14 cellular contexts compared by ENCODE assay signal in the genomic region with DNA sequence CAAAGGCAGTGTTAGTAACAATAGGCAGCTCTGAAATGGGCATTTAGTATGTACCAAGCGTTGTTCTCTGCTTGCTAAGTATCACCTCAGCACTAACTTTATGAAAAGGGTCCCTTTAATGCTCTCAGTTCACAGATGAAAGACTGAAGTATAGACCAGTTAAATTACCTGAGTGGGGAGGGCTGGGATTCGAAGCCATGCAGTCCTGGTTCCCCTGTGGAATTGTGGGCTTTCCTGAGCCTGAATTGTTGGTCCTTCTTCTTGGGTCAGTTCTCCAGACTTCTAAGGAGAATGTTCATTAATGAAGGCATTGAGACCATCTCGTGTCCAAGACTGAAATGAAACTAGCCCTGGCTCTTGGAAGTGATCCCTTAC.
"Had no signal": no experiment of that assay in that cellular context is flagged by ENCODE, and none has a peak within 500 bp of the region (broad histone marks: within the 10 kb centered on the region; RNA-seq: fewer than 3 reads in every experiment).

No MANE protein-coding gene starts in this region.

- DNase-seq: activated CD4-positive, alpha-beta T cell treated with anti-CD3 and anti-CD28 coated beads for 4 hours; activated naive CD4-positive, alpha-beta T cell treated with anti-CD3 and anti-CD28 coated beads, Interleukin-2, amount 10 ng/mL, durations not matched to agents 7 days and 5 days; cerebellar nuclear complex; foreskin melanocyte; kidney glomerular epithelial cell; naive B cell; right lobe of liver; SK-N-SH; stimulated activated CD4-positive, alpha-beta T cell treated with anti-CD3 and anti-CD28 coated beads, Interleukin-2, amount 100 ng/mL, for 24 hours; T-helper 1 cell had no signal

- ATAC-seq: psoas muscle had no signal

- H3K4me3 Mint-ChIP-seq: activated naive CD4-positive, alpha-beta T cell treated with anti-CD3 and anti-CD28 coated beads, Interleukin-2, amount 10 ng/mL, durations not matched to agents 7 days and 5 days had no signal

- H3K4me3 ChIP-seq: esophagus muscularis mucosa, psoas muscle, right lobe of liver had no signal

- H3K4me2 ChIP-seq: SK-N-SH had no signal

- H3K9ac ChIP-seq: SK-N-SH had no signal

- H3K27me3 ChIP-seq: esophagus muscularis mucosa had no signal

- H3K9me3 Mint-ChIP-seq: activated naive CD4-positive, alpha-beta T cell treated with anti-CD3 and anti-CD28 coated beads, Interleukin-2, amount 10 ng/mL, durations not matched to agents 7 days and 5 days; naive B cell had no signal

- H3K27ac ChIP-seq: esophagus muscularis mucosa, psoas muscle, right lobe of liver, upper lobe of left lung, VCaP had no signal

- H3K9me3 ChIP-seq: esophagus muscularis mucosa, psoas muscle, right lobe of liver, SK-N-SH, upper lobe of left lung had no signal

- H3K27ac Mint-ChIP-seq: activated naive CD4-positive, alpha-beta T cell treated with anti-CD3 and anti-CD28 coated beads, Interleukin-2, amount 10 ng/mL, durations not matched to agents 7 days and 5 days had no signal

- H3K36me3 ChIP-seq: right lobe of liver, upper lobe of left lung had no signal
